ENCODE assay signal across 18 cellular contexts in the genomic region with DNA sequence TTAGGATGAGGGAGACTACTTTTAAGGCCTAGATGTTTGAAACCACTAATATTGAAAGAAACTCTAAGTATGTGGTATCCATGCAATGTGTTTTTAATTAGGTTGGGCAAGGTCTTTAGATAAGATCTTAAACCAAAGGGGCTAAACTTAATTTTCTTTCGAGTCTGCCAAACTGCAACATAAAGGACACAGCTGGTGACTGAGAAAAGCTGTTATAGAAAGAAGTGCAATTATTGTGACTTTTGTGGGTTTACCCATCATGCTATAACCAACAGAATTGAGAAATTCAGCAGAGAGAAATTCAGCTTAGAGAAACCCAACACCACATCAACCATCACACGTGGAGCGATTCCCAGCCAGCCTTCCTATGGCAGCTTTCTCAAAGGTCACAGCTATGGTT.
"Had no signal": no experiment of that assay in that cellular context is flagged by ENCODE, and none has a peak within 500 bp of the region (broad histone marks: within the 10 kb centered on the region; RNA-seq: fewer than 3 reads in every experiment).

No MANE protein-coding gene starts in this region.

- H3K4me3 Mint-ChIP-seq: activated CD8-positive, alpha-beta memory T cell treated with anti-CD3 and anti-CD28 coated beads, Interleukin-2, amount 10 ng/mL, durations not matched to agents 7 days and 5 days; activated naive CD8-positive, alpha-beta T cell treated with anti-CD3 and anti-CD28 coated beads for 36 hours; activated T-cell treated with anti-CD3 and anti-CD28 coated beads, Interleukin-2, amount 50 U/mL, for 4 hours; effector memory CD8-positive, alpha-beta T cell; immature natural killer cell; neural crest cell had no signal

- DNase-seq: activated CD4-positive, alpha-beta T cell treated with anti-CD3 and anti-CD28 coated beads, Interleukin-2, amount 50 U/mL, for 4 hours; activated CD8-positive, alpha-beta memory T cell treated with anti-CD3 and anti-CD28 coated beads, Interleukin-2, amount 10 ng/mL, durations not matched to agents 7 days and 5 days; activated effector memory CD4-positive, alpha-beta T cell treated with anti-CD3 and anti-CD28 coated beads, Interleukin-2, amount 50 U/mL, for 16 hours; activated naive CD8-positive, alpha-beta T cell treated with anti-CD3 and anti-CD28 coated beads for 36 hours; activated T-cell treated with anti-CD3 and anti-CD28 coated beads, Interleukin-2, amount 50 U/mL, for 4 hours; cerebellar nuclear complex; dermis blood vessel endothelial cell; effector memory CD8-positive, alpha-beta T cell; foreskin keratinocyte; immature natural killer cell; left cardiac atrium; lower lobe of right lung; stimulated activated CD4-positive, alpha-beta T cell treated with anti-CD3 and anti-CD28 coated beads, Interleukin-12 subunit alpha, Interleukin-12 subunit beta, amount 100 ng/mL, for 4 hours; stimulated activated CD4-positive, alpha-beta T cell treated with anti-CD3 and anti-CD28 coated beads, Interleukin-2, amount 100 ng/mL, for 24 hours; upper lobe of right lung had no signal

- H3K36me3 ChIP-seq: lower lobe of right lung, thoracic aorta, upper lobe of right lung had no signal

- H3K36me3 Mint-ChIP-seq: activated CD8-positive, alpha-beta memory T cell treated with anti-CD3 and anti-CD28 coated beads, Interleukin-2, amount 10 ng/mL, durations not matched to agents 7 days and 5 days; activated naive CD8-positive, alpha-beta T cell treated with anti-CD3 and anti-CD28 coated beads for 36 hours; immature natural killer cell had no signal

- H3K4me1 Mint-ChIP-seq: activated CD8-positive, alpha-beta memory T cell treated with anti-CD3 and anti-CD28 coated beads, Interleukin-2, amount 10 ng/mL, durations not matched to agents 7 days and 5 days; activated naive CD8-positive, alpha-beta T cell treated with anti-CD3 and anti-CD28 coated beads for 36 hours; immature natural killer cell; neural crest cell had no signal

- H3K4me3 ChIP-seq: lower lobe of right lung, thoracic aorta, upper lobe of right lung had no signal

- H3K4me1 ChIP-seq: foreskin keratinocyte, lower lobe of right lung, upper lobe of right lung had no signal

- H3K9me3 ChIP-seq: lower lobe of right lung, thoracic aorta, upper lobe of right lung had no signal

- H3K27me3 ChIP-seq: foreskin keratinocyte, upper lobe of right lung had no signal

- H3K27ac Mint-ChIP-seq: activated CD8-positive, alpha-beta memory T cell treated with anti-CD3 and anti-CD28 coated beads, Interleukin-2, amount 10 ng/mL, durations not matched to agents 7 days and 5 days; activated naive CD8-positive, alpha-beta T cell treated with anti-CD3 and anti-CD28 coated beads for 36 hours; effector memory CD8-positive, alpha-beta T cell; immature natural killer cell had no signal

- H3K27ac ChIP-seq: epithelial cell of prostate, foreskin keratinocyte, lower lobe of right lung, thoracic aorta, upper lobe of right lung had no signal
